Comparison of ENCODE assay signal across 27 cellular contexts in genomic region chrX:141652315-141652714, GRCh38. TPM values are rescaled to one million over a fixed set of nuclear protein-coding genes. Genes with fewer than 3 reads are reported as not detected.
DNase-seq lines count a peak whose midpoint lies in the region; ATAC-seq, FAIRE-seq and TF ChIP-seq lines count a peak whose summit lies in the region.
"Had no signal": no experiment of that assay in that cellular context is flagged by ENCODE, and none has a peak within 500 bp of the region (broad histone marks: within the 10 kb centered on the region; RNA-seq: fewer than 3 reads in every experiment).

No MANE protein-coding gene starts in this region.

- no peak for TF ChIP-seq CTCF in keratinocyte (optimal IDR thresholded peaks at IDR 0.05 in 1 of 3, IDR thresholded peaks at IDR 0.05 in 1 of 3, conservative IDR thresholded peaks at IDR 0.05 in 1 of 3; ENCODE audit: extremely low read depth in 1 of 3, insufficient read depth in 2 of 3, low read length in 3 of 3)

- peak overlapping the region; percentile 22 for H3K4me2 ChIP-seq in keratinocyte (ENCODE audit: control insufficient read depth, extremely low read depth, insufficient read depth, low read depth, low read length)
- H3K4me2 ChIP-seq: A549; BLaER1 treated with 17β-estradiol and CSF1 and Interleukin-3, amounts not matched to agents 10 nM and 100 nM had no signal

- no peak for FAIRE-seq in keratinocyte (lab: Jason Lieb, UNC)
- FAIRE-seq: GM12892 had no signal

- no peaks in the 10 kb centered on the region for H4K20me1 ChIP-seq in keratinocyte (ENCODE audit: control insufficient read depth, extremely low read depth, insufficient read depth, low read length)
- H4K20me1 ChIP-seq: BLaER1 treated with 17β-estradiol and CSF1 and Interleukin-3, amounts not matched to agents 10 nM and 100 nM had no signal

- H3K79me2 ChIP-seq in keratinocyte (ENCODE audit: control insufficient read depth, insufficient read depth, low read length): no peaks in the 10 kb centered on the region

- peak; percentile 23 for DNase-seq in ELR (ENCODE audit: low read depth)
- peak; percentile 75 for DNase-seq in NCI-H226
- DNase-seq in astrocyte of the hippocampus (ENCODE audit: low read depth, low spot score): peak; percentile 2
- peak; percentile 41 for DNase-seq in keratinocyte (ENCODE audit: low read depth, low spot score)
- DNase-seq in activated CD8-positive, alpha-beta memory T cell treated with anti-CD3 and anti-CD28 coated beads, Interleukin-2, amount 50 U/mL, for 48 hours: no peak
- DNase-seq in NCI-H345 treated with DMSO at 0.1 percent for 48 hours (lab: John Stamatoyannopoulos, UW; ENCODE audit: unreplicated experiment): no peak
- DNase-seq: AML-193; CD4-positive, alpha-beta T cell; COR-L47; DMS53; IMR-90; KG1; NCI-H1048; NCI-H1417 treated with DMSO at 0.1 percent for 48 hours; NCI-H1694 treated with DMSO at 0.1 percent for 48 hours; NCI-H2107; NCI-H446 treated with DMSO at 0.1 percent for 48 hours; NCI-H526 treated with DMSO at 0.1 percent for 48 hours; SJCRH30; T-helper 2 cell had no signal

- no peak overlapping the region for H3K9ac ChIP-seq in keratinocyte (ENCODE audit: control insufficient read depth, extremely low read depth, insufficient read depth, low read length)
- H3K9ac ChIP-seq: BLaER1 treated with 17β-estradiol and CSF1 and Interleukin-3, amounts not matched to agents 10 nM and 100 nM had no signal

- no peak overlapping the region for H3K4me3 ChIP-seq in keratinocyte (ENCODE audit: control insufficient read depth in 2 of 3, extremely low read depth in 1 of 3, insufficient read depth in 2 of 3, low read depth in 1 of 3, low read length in 3 of 3)
- H3K4me3 ChIP-seq: A549; BLaER1 treated with 17β-estradiol and CSF1 and Interleukin-3, amounts not matched to agents 10 nM and 100 nM; SJCRH30 had no signal

- peak overlapping the region; percentile 64 for H3K27ac ChIP-seq in keratinocyte (ENCODE audit: control insufficient read depth, insufficient read depth, low read length)
- H3K27ac ChIP-seq: A549; BLaER1 treated with 17β-estradiol and CSF1 and Interleukin-3, amounts not matched to agents 10 nM and 100 nM; SJCRH30 had no signal

- no peak overlapping the region for H2AFZ ChIP-seq in keratinocyte (ENCODE audit: control insufficient read depth, low read length)

- no peaks in the 10 kb centered on the region for H3K9me3 ChIP-seq in keratinocyte (ENCODE audit: control insufficient read depth, low read depth, low read length)
- H3K9me3 ChIP-seq: A549, SJCRH30 had no signal

- dilution Hi-C loops in keratinocyte (cut with MboI; ENCODE audit: extremely low pct_ligation_motif_present, low sequenced_read_pairs): no loop called here

- no peaks in the 10 kb centered on the region for H3K27me3 ChIP-seq in keratinocyte (ENCODE audit: control insufficient read depth, extremely low read depth, insufficient read depth, low read length)
- H3K27me3 ChIP-seq: SJCRH30 had no signal

- no peak for ATAC-seq in HG02623 (IDR thresholded peaks at IDR 0.05; ENCODE audit: unreplicated experiment)
- ATAC-seq: A549, Panc1, Right ventricle myocardium inferior, SK-N-SH treated with all-trans-retinoic acid at 6 μM for 48 hours had no signal

- no peaks in the 10 kb centered on the region for H3K9me1 ChIP-seq in keratinocyte (ENCODE audit: control insufficient read depth, extremely low read depth, insufficient read depth, low read length)

- H3K36me3 ChIP-seq in keratinocyte (ENCODE audit: control insufficient read depth in 2 of 2, extremely low read depth in 1 of 2, insufficient read depth in 2 of 2, low read length in 2 of 2): no peaks in the 10 kb centered on the region
- H3K36me3 ChIP-seq: BLaER1 treated with 17β-estradiol and CSF1 and Interleukin-3, amounts not matched to agents 10 nM and 100 nM; SJCRH30 had no signal

- peaks cover 7% of the 10 kb centered on the region for H3K4me1 ChIP-seq in keratinocyte (ENCODE audit: control insufficient read depth, extremely low read depth, insufficient read depth, low read length)
- H3K4me1 ChIP-seq: A549; BLaER1 treated with 17β-estradiol and CSF1 and Interleukin-3, amounts not matched to agents 10 nM and 100 nM; SJCRH30 had no signal

RNA-seq across cellular contexts. Expression of gene SPANXD, which starts 46.2 kb away (rescaled TPM):
- not detected in 3 replicates for polyA plus RNA-seq in keratinocyte
- not detected for polyA plus RNA-seq in keratinocyte (2011; ENCODE audit: low read depth)
- polyA plus RNA-seq in keratinocyte (2011; cell fraction: cytosol; rRNA removed): not detected in 2 replicates
- not detected in 2 replicates for polyA plus RNA-seq in keratinocyte (2011; cell fraction: nucleus; rRNA removed)
- polyA plus RNA-seq in keratinocyte (2012; ENCODE audit: low replicate concordance): not detected in 2 replicates
- polyA minus RNA-seq in keratinocyte: not detected in 3 replicates
- polyA minus RNA-seq in keratinocyte (2011; cell fraction: cytosol; rRNA and poly(A)+ RNA removed): not detected
- not detected in 2 replicates for polyA minus RNA-seq in keratinocyte (2011; cell fraction: nucleus; rRNA and poly(A)+ RNA removed)
- polyA plus RNA-seq: A549, IMR-90 had no signal

Comparison
In these comparisons a context has a peak if more than half of its experiments do, and no peak if none do; other contexts are left out.
1. DNase-seq: peak in ELR (single experiment), NCI-H226 (single experiment), astrocyte of the hippocampus (single experiment) and keratinocyte (single experiment); none in activated CD8-positive, alpha-beta memory T cell treated with anti-CD3 and anti-CD28 coated beads, Interleukin-2, amount 50 U/mL, for 48 hours (single experiment) and NCI-H345 treated with DMSO at 0.1 percent for 48 hours (single experiment).